17 cellular contexts compared by ENCODE assay signal in the genomic region with DNA sequence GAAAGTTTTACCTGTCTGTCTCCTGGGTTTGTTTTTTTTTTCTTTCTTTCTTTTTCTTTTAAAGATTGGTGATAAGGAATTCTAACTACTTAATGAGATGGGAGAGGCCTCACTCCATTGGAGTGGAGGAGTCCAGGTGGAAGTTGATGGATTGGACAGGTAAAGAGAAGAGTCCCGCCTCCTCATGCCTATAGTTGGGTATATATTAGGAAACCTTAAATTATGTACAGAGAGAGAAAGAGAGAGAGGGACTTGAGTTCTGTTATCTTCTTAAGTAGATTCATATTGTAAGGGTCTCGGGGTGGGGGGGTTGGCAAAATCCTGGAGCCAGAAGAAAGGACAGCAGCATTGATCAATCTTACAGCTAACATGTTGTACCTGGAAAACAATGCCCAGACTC.
DNase-seq lines count a peak whose midpoint lies in the region; ATAC-seq and TF ChIP-seq lines count a peak whose summit lies in the region.
"Had no signal": no experiment of that assay in that cellular context is flagged by ENCODE, and none has a peak within 500 bp of the region (broad histone marks: within the 10 kb centered on the region; RNA-seq: fewer than 3 reads in every experiment).

No MANE protein-coding gene starts in this region.

- TF ChIP-seq CTCF in RWPE1 (conservative IDR thresholded peaks at IDR 0.05; ENCODE audit: low read depth): no peak
- TF ChIP-seq CTCF in endothelial cell (IDR thresholded peaks at IDR 0.05; ENCODE audit: unreplicated experiment): no peak
- no peak for TF ChIP-seq CTCF in mesothelial cell of epicardium (IDR thresholded peaks at IDR 0.05; ENCODE audit: unreplicated experiment)
- TF ChIP-seq CTCF in type B pancreatic cell (conservative IDR thresholded peaks at IDR 0.05): no peak

- ATAC-seq in sciatic nerve (no peak), GM18873 (IDR thresholded peaks at IDR 0.05; ENCODE audit: low FRiP score, unreplicated experiment) (no peak), GM18519 (IDR thresholded peaks at IDR 0.05; ENCODE audit: low FRiP score, unreplicated experiment) (no peak)

- peak; percentile 77 for DNase-seq in RWPE1 (ENCODE audit: low spot score)
- DNase-seq in endothelial cell (ENCODE audit: low spot score): no peak
- DNase-seq in mesothelial cell of epicardium (ENCODE audit: low spot score in 2 of 2, unreplicated experiment in 2 of 2): no peak
- no peak for DNase-seq in type B pancreatic cell (ENCODE audit: extremely low spot score, unreplicated experiment)
- DNase-seq in sciatic nerve (ENCODE audit: low spot score): no peak
- DNase-seq: Calu3; CD4-positive, alpha-beta memory T cell; GF-D8; GOT3; KG1; MV-4-11; NCI-H1694 treated with DMSO at 0.1 percent for 48 hours; NCI-H774; PC-9; SJCRH30 had no signal

- peaks cover 7% of the 10 kb centered on the region for H3K27me3 Mint-ChIP-seq in endothelial cell (ENCODE audit: unreplicated experiment)
- H3K27me3 Mint-ChIP-seq in mesothelial cell of epicardium (ENCODE audit: low read depth): no peaks in the 10 kb centered on the region
- no peaks in the 10 kb centered on the region for H3K27me3 Mint-ChIP-seq in type B pancreatic cell

- H3K36me3 Mint-ChIP-seq in endothelial cell (ENCODE audit: low read depth, unreplicated experiment) (no peaks in the 10 kb centered on the region), mesothelial cell of epicardium (no peaks in the 10 kb centered on the region), type B pancreatic cell (no peaks in the 10 kb centered on the region)
- H3K36me3 Mint-ChIP-seq: CD4-positive, alpha-beta memory T cell had no signal

- CTCF ChIA-PET in RWPE1 (lab: Yijun Ruan, JAX): interaction anchor here (0.7 kb wide), 1 partner anchor 33 kb away, joined by 10 read pairs; no protein-coding TSS in a partner anchor

- peaks cover 52% of the 10 kb centered on the region for H3K4me1 Mint-ChIP-seq in endothelial cell (ENCODE audit: unreplicated experiment)
- peaks cover 57% of the 10 kb centered on the region for H3K4me1 Mint-ChIP-seq in mesothelial cell of epicardium
- H3K4me1 Mint-ChIP-seq in type B pancreatic cell (ENCODE audit: unreplicated experiment): no peaks in the 10 kb centered on the region

- H3K4me3 Mint-ChIP-seq in endothelial cell (ENCODE audit: unreplicated experiment) (no peak overlapping the region), mesothelial cell of epicardium (peak overlapping the region; percentile 71), type B pancreatic cell (peak overlapping the region; percentile 77)
- H3K4me3 Mint-ChIP-seq: CD4-positive, alpha-beta memory T cell had no signal

- POLR2A ChIA-PET in RWPE1 (lab: Yijun Ruan, JAX; ENCODE audit: low non-redundant PET): interaction anchor here (0.7 kb wide), 1 partner anchor 223 kb away, joined by 5 read pairs; no protein-coding TSS in a partner anchor

- no peak overlapping the region for H3K27ac ChIP-seq in RWPE1
- H3K27ac ChIP-seq: PC-9, SJCRH30 had no signal

- H3K9me3 Mint-ChIP-seq in endothelial cell (ENCODE audit: unreplicated experiment) (no peaks in the 10 kb centered on the region), mesothelial cell of epicardium (no peaks in the 10 kb centered on the region), type B pancreatic cell (no peaks in the 10 kb centered on the region)
- H3K9me3 Mint-ChIP-seq: CD4-positive, alpha-beta memory T cell had no signal

- H3K27ac Mint-ChIP-seq in endothelial cell (ENCODE audit: unreplicated experiment) (peak overlapping the region; percentile 34), mesothelial cell of epicardium (peak overlapping the region; percentile 87), type B pancreatic cell (peak overlapping the region; percentile 37)
- H3K27ac Mint-ChIP-seq: CD4-positive, alpha-beta memory T cell had no signal

- intact Hi-C loops in sciatic nerve (cut with DNase I): no loop called here

Comparison
In these comparisons a context has a peak if more than half of its experiments do, and no peak if none do; other contexts are left out.
1. H3K27ac Mint-ChIP-seq: peak in every context shown above with its lines; median percentile 87 in mesothelial cell of epicardium; 37 in type B pancreatic cell; 34 in endothelial cell.